9 cellular contexts compared by ENCODE assay signal in the genomic region with DNA sequence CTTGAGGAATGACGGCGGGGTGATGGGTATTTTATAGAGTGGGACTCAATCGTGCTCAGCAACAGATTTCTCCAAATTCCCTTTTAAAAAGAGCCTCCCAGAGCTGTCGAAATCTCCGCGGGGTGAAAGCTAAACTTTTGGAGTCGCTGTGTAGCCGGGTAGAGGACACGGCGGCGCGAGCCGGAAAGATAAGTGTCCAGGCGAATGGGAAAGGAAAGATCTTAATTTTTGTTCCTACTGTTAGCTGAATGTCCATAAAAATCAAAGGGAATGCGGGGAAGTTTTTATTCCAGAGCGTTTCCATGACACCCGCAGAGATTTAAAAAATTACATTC. TPM values are rescaled to one million over a fixed set of nuclear protein-coding genes. Genes with fewer than 3 reads are reported as not detected.
DNase-seq lines count a peak whose midpoint lies in the region; ATAC-seq, FAIRE-seq and TF ChIP-seq lines count a peak whose summit lies in the region.
"Had no signal": no experiment of that assay in that cellular context is flagged by ENCODE, and none has a peak within 500 bp of the region (broad histone marks: within the 10 kb centered on the region; RNA-seq: fewer than 3 reads in every experiment).

No MANE protein-coding gene starts in this region.

- dilution Hi-C loops in keratinocyte (cut with MboI; ENCODE audit: extremely low pct_ligation_motif_present, low sequenced_read_pairs): no loop called here

- H4K20me1 ChIP-seq in astrocyte (ENCODE audit: insufficient read depth, low read length): no peaks in the 10 kb centered on the region
- no peaks in the 10 kb centered on the region for H4K20me1 ChIP-seq in keratinocyte (ENCODE audit: control insufficient read depth, extremely low read depth, insufficient read depth, low read length)

- H3K4me3 Mint-ChIP-seq in astrocyte (ENCODE audit: unreplicated experiment): peak overlapping the region; percentile 87
- H3K4me3 Mint-ChIP-seq in stimulated activated effector memory CD8-positive, alpha-beta T cell treated with anti-CD3 and anti-CD28 coated beads, Interleukin-12 subunit alpha, Interleukin-12 subunit beta, amount 100 ng/mL, for 72 hours: peak overlapping the region; percentile 95

- H3K4me2 ChIP-seq in astrocyte (ENCODE audit: low read length) (peak overlapping the region; percentile 100), keratinocyte (ENCODE audit: control insufficient read depth, extremely low read depth, insufficient read depth, low read depth, low read length) (peak overlapping the region; percentile 92)

- peaks cover 10% of the 10 kb centered on the region for H3K4me1 Mint-ChIP-seq in astrocyte (ENCODE audit: low read depth, unreplicated experiment)
- H3K4me1 Mint-ChIP-seq in stimulated activated effector memory CD8-positive, alpha-beta T cell treated with anti-CD3 and anti-CD28 coated beads, Interleukin-12 subunit alpha, Interleukin-12 subunit beta, amount 100 ng/mL, for 72 hours: peaks cover 48% of the 10 kb centered on the region

- no peaks in the 10 kb centered on the region for H3K9me1 ChIP-seq in keratinocyte (ENCODE audit: control insufficient read depth, extremely low read depth, insufficient read depth, low read length)

- no peak for DNase-seq in HL-60 (ENCODE audit: low read depth in 1 of 2, low spot score in 1 of 2)
- DNase-seq in astrocyte (ENCODE audit: low read depth): no peak
- DNase-seq in keratinocyte (ENCODE audit: low read depth, low spot score): no peak
- DNase-seq in stimulated activated effector memory CD8-positive, alpha-beta T cell treated with anti-CD3 and anti-CD28 coated beads, Interleukin-12 subunit alpha, Interleukin-12 subunit beta, amount 100 ng/mL, for 72 hours (ENCODE audit: low spot score in 2 of 2): no peak
- no peak for DNase-seq in NCI-H748 (lab: John Stamatoyannopoulos, UW; ENCODE audit: unreplicated experiment)
- no peak for DNase-seq in NCI-H146 treated with DMSO at 0.1 percent for 48 hours (lab: John Stamatoyannopoulos, UW; ENCODE audit: unreplicated experiment)
- DNase-seq: stimulated activated CD4-positive, alpha-beta T cell treated with anti-CD3 and anti-CD28 coated beads, Interleukin-4, amount 100 ng/mL, for 4 hours had no signal

- peaks cover 57% of the 10 kb centered on the region for H3K27me3 ChIP-seq in HL-60 (ENCODE audit: insufficient read depth, poor library complexity, severe bottlenecking)
- H3K27me3 ChIP-seq in astrocyte (ENCODE audit: insufficient read depth, low read length): peaks cover 54% of the 10 kb centered on the region
- H3K27me3 ChIP-seq in keratinocyte (ENCODE audit: control insufficient read depth, extremely low read depth, insufficient read depth, low read length): peaks cover 26% of the 10 kb centered on the region

- TF ChIP-seq CTCF in HL-60 (IDR thresholded peaks at IDR 0.05; ENCODE audit: insufficient read depth, low read length) (no peak), astrocyte (IDR thresholded peaks at IDR 0.05; ENCODE audit: insufficient read depth, low read depth, low read length) (no peak), keratinocyte (optimal IDR thresholded peaks at IDR 0.05 in 1 of 3, IDR thresholded peaks at IDR 0.05 in 1 of 3, conservative IDR thresholded peaks at IDR 0.05 in 1 of 3; ENCODE audit: extremely low read depth in 1 of 3, insufficient read depth in 2 of 3, low read length in 3 of 3) (no peak)

- peaks cover 69% of the 10 kb centered on the region for H3K27me3 Mint-ChIP-seq in astrocyte (ENCODE audit: low read depth, unreplicated experiment)

- H3K4me1 ChIP-seq in astrocyte (ENCODE audit: insufficient read depth, low read length) (peaks cover 18% of the 10 kb centered on the region), keratinocyte (ENCODE audit: control insufficient read depth, extremely low read depth, insufficient read depth, low read length) (peaks cover 30% of the 10 kb centered on the region)

- H3K9me3 ChIP-seq in astrocyte (ENCODE audit: insufficient read depth, low read depth, low read length) (no peaks in the 10 kb centered on the region), keratinocyte (ENCODE audit: control insufficient read depth, low read depth, low read length) (no peaks in the 10 kb centered on the region)

- H3K79me2 ChIP-seq in astrocyte (ENCODE audit: insufficient read depth, low read length): no peaks in the 10 kb centered on the region
- no peaks in the 10 kb centered on the region for H3K79me2 ChIP-seq in keratinocyte (ENCODE audit: control insufficient read depth, insufficient read depth, low read length)

- H3K27ac Mint-ChIP-seq in astrocyte (ENCODE audit: unreplicated experiment): no peak overlapping the region
- peak overlapping the region; percentile 98 for H3K27ac Mint-ChIP-seq in stimulated activated effector memory CD8-positive, alpha-beta T cell treated with anti-CD3 and anti-CD28 coated beads, Interleukin-12 subunit alpha, Interleukin-12 subunit beta, amount 100 ng/mL, for 72 hours

- H3K4me3 ChIP-seq in HL-60 (replicated peaks; ENCODE audit: insufficient read depth, low read length) (peak overlapping the region; percentile 47), astrocyte (ENCODE audit: insufficient read depth, low read depth, low read length) (peak overlapping the region; percentile 79), keratinocyte (ENCODE audit: control insufficient read depth in 2 of 3, extremely low read depth in 1 of 3, insufficient read depth in 2 of 3, low read depth in 1 of 3, low read length in 3 of 3) (peak overlapping the region; percentile 31 to 79 (median 74))

- no peak for FAIRE-seq in astrocyte (lab: Jason Lieb, UNC)
- FAIRE-seq in keratinocyte (lab: Jason Lieb, UNC): no peak

- H3K27ac ChIP-seq in HL-60 (replicated peaks) (no peak overlapping the region), astrocyte (ENCODE audit: low read depth, low read length) (no peak overlapping the region), keratinocyte (ENCODE audit: control insufficient read depth, insufficient read depth, low read length) (no peak overlapping the region)

- H3K36me3 ChIP-seq in astrocyte (ENCODE audit: insufficient read depth, low read length): no peaks in the 10 kb centered on the region
- H3K36me3 ChIP-seq in keratinocyte (ENCODE audit: control insufficient read depth in 2 of 2, extremely low read depth in 1 of 2, insufficient read depth in 2 of 2, low read length in 2 of 2): no peaks in the 10 kb centered on the region

- H3K9me3 Mint-ChIP-seq in astrocyte (ENCODE audit: unreplicated experiment): no peaks in the 10 kb centered on the region
- no peaks in the 10 kb centered on the region for H3K9me3 Mint-ChIP-seq in stimulated activated effector memory CD8-positive, alpha-beta T cell treated with anti-CD3 and anti-CD28 coated beads, Interleukin-12 subunit alpha, Interleukin-12 subunit beta, amount 100 ng/mL, for 72 hours

- no peaks in the 10 kb centered on the region for H3K36me3 Mint-ChIP-seq in astrocyte (ENCODE audit: low read depth, unreplicated experiment)
- H3K36me3 Mint-ChIP-seq in stimulated activated effector memory CD8-positive, alpha-beta T cell treated with anti-CD3 and anti-CD28 coated beads, Interleukin-12 subunit alpha, Interleukin-12 subunit beta, amount 100 ng/mL, for 72 hours: peaks cover 59% of the 10 kb centered on the region

- H3K9ac ChIP-seq in astrocyte (ENCODE audit: low read length): peak overlapping the region; percentile 57
- H3K9ac ChIP-seq in keratinocyte (ENCODE audit: control insufficient read depth, extremely low read depth, insufficient read depth, low read length): peak overlapping the region; percentile 39

- H2AFZ ChIP-seq in astrocyte (ENCODE audit: low read depth, low read length) (peak overlapping the region; percentile 88), keratinocyte (ENCODE audit: control insufficient read depth, low read length) (peak overlapping the region; percentile 93)

- ATAC-seq in stimulated activated effector memory CD8-positive, alpha-beta T cell treated with anti-CD3 and anti-CD28 coated beads, Interleukin-12 subunit alpha, Interleukin-12 subunit beta, amount 100 ng/mL, for 72 hours: no peak
- ATAC-seq in GM21528 (IDR thresholded peaks at IDR 0.05; ENCODE audit: low FRiP score, unreplicated experiment) (no peak), HG03135 (IDR thresholded peaks at IDR 0.05; ENCODE audit: unreplicated experiment) (no peak)

RNA-seq across cellular contexts. Expression of a gene that starts 9.1 kb away (rescaled TPM):
- not detected in 2 replicates for total RNA-seq in astrocyte
- polyA plus RNA-seq in keratinocyte: 0.57 to 1.6 TPM (median 0.93 TPM) in 3 replicates
- not detected for polyA plus RNA-seq in keratinocyte (2011; ENCODE audit: low read depth)
- 0.82 and 2.1 TPM in 2 replicates for polyA plus RNA-seq in keratinocyte (2011; cell fraction: cytosol; rRNA removed)
- 0.84 and 0.88 TPM in 2 replicates for polyA plus RNA-seq in keratinocyte (2011; cell fraction: nucleus; rRNA removed)
- 0.30 and 0.54 TPM in 2 replicates for polyA plus RNA-seq in keratinocyte (2012; ENCODE audit: low replicate concordance)
- polyA minus RNA-seq in keratinocyte: 0.23 to 0.61 TPM (median 0.53 TPM) in 3 replicates
- polyA minus RNA-seq in keratinocyte (2011; cell fraction: cytosol; rRNA and poly(A)+ RNA removed): 0.77 TPM
- 0.32 and 0.39 TPM in 2 replicates for polyA minus RNA-seq in keratinocyte (2011; cell fraction: nucleus; rRNA and poly(A)+ RNA removed)
